In the genomic region with DNA sequence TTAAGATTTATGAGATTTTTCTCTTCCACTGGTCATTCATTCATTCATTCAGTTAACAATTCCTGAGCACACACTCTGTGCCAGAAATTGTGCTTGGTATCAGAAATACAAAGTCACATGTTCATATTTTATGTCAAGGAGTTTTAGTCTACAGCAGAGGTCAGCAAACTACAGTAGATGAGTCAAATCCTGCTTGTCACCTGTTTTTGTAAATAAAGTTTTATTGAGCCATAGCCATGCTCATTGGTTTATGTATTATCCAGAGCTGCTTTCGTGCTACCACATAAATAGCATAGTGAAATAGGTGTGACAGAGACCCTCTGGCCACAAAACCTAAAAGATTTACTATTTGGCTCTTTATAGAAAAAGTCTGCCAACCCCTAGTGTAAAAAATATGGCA, we compare ENCODE assay signal across 21 cellular contexts. TPM values are rescaled to one million over a fixed set of nuclear protein-coding genes. Genes with fewer than 3 reads are reported as not detected.
A peak's percentile ranks its signal among the peaks of the same experiment; 100 is the strongest.
DNase-seq lines count a peak whose midpoint lies in the region; ATAC-seq and TF ChIP-seq lines count a peak whose summit lies in the region.
"Had no signal": no experiment of that assay in that cellular context is flagged by ENCODE, and none has a peak within 500 bp of the region (broad histone marks: within the 10 kb centered on the region; RNA-seq: fewer than 3 reads in every experiment).

No MANE protein-coding gene starts in this region.

- H3K4me2 ChIP-seq in mammary epithelial cell (ENCODE audit: insufficient read depth, low read depth, low read length): no peak overlapping the region

- POLR2A ChIA-PET in naive thymus-derived CD8-positive, alpha-beta T cell (lab: Charles Lee): interaction anchor here (0.7 kb wide), 1 partner anchor 47 kb away, joined by 4 read pairs; no protein-coding TSS in a partner anchor

- in situ Hi-C loops in mammary epithelial cell (cut with MboI; ENCODE audit: low sequenced_read_pairs in 2 of 2): no loop called here

- H4K20me1 ChIP-seq in mammary epithelial cell (ENCODE audit: insufficient read depth, low read length): no peaks in the 10 kb centered on the region

- H3K4me1 Mint-ChIP-seq in activated T-cell treated with anti-CD3 and anti-CD28 coated beads, Interleukin-2, amount 50 U/mL, for 72 hours (ENCODE audit: low read depth): peaks cover 82% of the 10 kb centered on the region
- peaks cover 43 to 87% (median 85%) of the 10 kb centered on the region in 4 donors for H3K4me1 Mint-ChIP-seq in naive thymus-derived CD8-positive, alpha-beta T cell

- H3K36me3 Mint-ChIP-seq in activated T-cell treated with anti-CD3 and anti-CD28 coated beads, Interleukin-2, amount 50 U/mL, for 72 hours (ENCODE audit: insufficient read depth in 2 of 2): peaks cover 8 to 24% of the 10 kb centered on the region in 2 donors
- H3K36me3 Mint-ChIP-seq in naive thymus-derived CD8-positive, alpha-beta T cell: peaks cover 22 to 66% (median 30%) of the 10 kb centered on the region in 3 donors
- H3K36me3 Mint-ChIP-seq: natural killer cell treated with Interleukin-12 subunit alpha and Interleukin-12 subunit beta and Interleukin-15 and Interleukin-18, amount 100 ng/mL, for 72 hours; WTC11 had no signal

- CTCF ChIA-PET in mammary epithelial cell (lab: Charles Lee; ENCODE audit: low non-redundant PET): no interaction called here

- H3K9me3 Mint-ChIP-seq in activated T-cell treated with anti-CD3 and anti-CD28 coated beads, Interleukin-2, amount 50 U/mL, for 72 hours: peaks cover 2 to 3% of the 10 kb centered on the region in 2 donors
- peaks cover 0 to 2% (median 0%) of the 10 kb centered on the region in 9 donors for H3K9me3 Mint-ChIP-seq in naive thymus-derived CD8-positive, alpha-beta T cell
- H3K9me3 Mint-ChIP-seq: natural killer cell treated with Interleukin-12 subunit alpha and Interleukin-12 subunit beta and Interleukin-15 and Interleukin-18, amount 100 ng/mL, for 72 hours; WTC11 had no signal

- dilution Hi-C loops in mammary epithelial cell (cut with HindIII; ENCODE audit: low sequenced_read_pairs): no loop called here

- H3K4me3 Mint-ChIP-seq in activated T-cell treated with anti-CD3 and anti-CD28 coated beads, Interleukin-2, amount 50 U/mL, for 72 hours: no peak overlapping the region
- H3K4me3 Mint-ChIP-seq in naive thymus-derived CD8-positive, alpha-beta T cell: peak overlapping the region in 4 of 10 donors; percentile 7 to 31 (median 14)
- H3K4me3 Mint-ChIP-seq: natural killer cell treated with Interleukin-12 subunit alpha and Interleukin-12 subunit beta and Interleukin-15 and Interleukin-18, amount 100 ng/mL, for 72 hours; WTC11 had no signal

- H3K4me3 ChIP-seq in mammary epithelial cell (replicated peaks in 1 of 3; ENCODE audit: insufficient read depth in 1 of 3, low read depth in 2 of 3, low read length in 3 of 3): no peak overlapping the region
- H3K4me3 ChIP-seq: cardiac muscle cell, gastroesophageal sphincter, lower lobe of right lung, prostate gland, uterus had no signal

- H3K9ac ChIP-seq in mammary epithelial cell (ENCODE audit: insufficient read depth, low read length): no peak overlapping the region

- intact Hi-C loops in mammary epithelial cell (cut with micrococcal nuclease): loop anchor here (1.0 to 5.0 kb wide), 2 partner anchors 877 to 1513 kb away; no protein-coding TSS in a partner anchor

- no peak for DNase-seq in activated T-cell treated with anti-CD3 and anti-CD28 coated beads, Interleukin-2, amount 50 U/mL, for 72 hours
- no peak for DNase-seq in activated T-cell treated with anti-CD3 and anti-CD28 coated beads for 4 hours
- DNase-seq in NCI-H69 (lab: John Stamatoyannopoulos, UW): peak; percentile 37
- DNase-seq in mammary epithelial cell: no peak
- no peak for DNase-seq in naive thymus-derived CD8-positive, alpha-beta T cell
- DNase-seq in NCI-H2171 (lab: John Stamatoyannopoulos, UW): no peak
- DNase-seq in NOMO-1 treated with DMSO at 0.1 percent for 48 hours (lab: John Stamatoyannopoulos, UW; ENCODE audit: unreplicated experiment): no peak
- DNase-seq: ACHN; activated naive CD4-positive, alpha-beta T cell treated with anti-CD3 and anti-CD28 coated beads, Interleukin-2, amount 50 U/mL, for 16 hours; lower lobe of right lung; NCI-H2029; NCI-H526; stimulated activated CD4-positive, alpha-beta T cell treated with anti-CD3 and anti-CD28 coated beads, Interleukin-15, amount 100 ng/mL, for 24 hours; uterus had no signal

- H3K79me2 ChIP-seq in mammary epithelial cell (ENCODE audit: insufficient read depth, low read length): no peaks in the 10 kb centered on the region

- H3K27me3 Mint-ChIP-seq in activated T-cell treated with anti-CD3 and anti-CD28 coated beads, Interleukin-2, amount 50 U/mL, for 72 hours (ENCODE audit: low read depth): no peaks in the 10 kb centered on the region
- H3K27me3 Mint-ChIP-seq in naive thymus-derived CD8-positive, alpha-beta T cell: no peaks in the 10 kb centered on the region

- no TSS peak for BruUV-seq in mammary epithelial cell (replicated peaks; lab: Mats Ljungman, UMichigan)

- H2AFZ ChIP-seq in mammary epithelial cell (ENCODE audit: low read depth, low read length): no peak overlapping the region

- peak overlapping the region; percentile 20 for H3K27ac Mint-ChIP-seq in activated T-cell treated with anti-CD3 and anti-CD28 coated beads, Interleukin-2, amount 50 U/mL, for 72 hours
- peak overlapping the region in 8 of 10 donors; percentile 11 to 77 (median 66) for H3K27ac Mint-ChIP-seq in naive thymus-derived CD8-positive, alpha-beta T cell
- H3K27ac Mint-ChIP-seq: natural killer cell treated with Interleukin-12 subunit alpha and Interleukin-12 subunit beta and Interleukin-15 and Interleukin-18, amount 100 ng/mL, for 72 hours; WTC11 had no signal

- H3K27ac ChIP-seq in mammary epithelial cell (ENCODE audit: insufficient read depth, low read depth, low read length): no peak overlapping the region
- H3K27ac ChIP-seq: cardiac muscle cell, gastroesophageal sphincter, lower lobe of right lung, prostate gland, uterus had no signal

- TF ChIP-seq CTCF in mammary epithelial cell (conservative IDR thresholded peaks at IDR 0.05 in 1 of 2, IDR thresholded peaks at IDR 0.05 in 1 of 2; ENCODE audit: extremely low read depth in 1 of 2, insufficient read depth in 1 of 2, low read depth in 1 of 2, low read length in 2 of 2): peak; percentile 13 to 21

- H3K36me3 ChIP-seq in mammary epithelial cell (ENCODE audit: insufficient read depth, low read length): no peaks in the 10 kb centered on the region
- H3K36me3 ChIP-seq: cardiac muscle cell, gastroesophageal sphincter, lower lobe of right lung, prostate gland, uterus had no signal

- H3K4me1 ChIP-seq in mammary epithelial cell (ENCODE audit: insufficient read depth, low read length): no peaks in the 10 kb centered on the region
- H3K4me1 ChIP-seq: gastroesophageal sphincter, lower lobe of right lung, prostate gland, uterus had no signal

- 55% methylated on average over 1 of the region's 1 CpG for WGBS in mammary epithelial cell (ENCODE audit: low coverage, missing lambda C conversion rate)

- no peaks in the 10 kb centered on the region for H3K9me3 ChIP-seq in mammary epithelial cell (replicated peaks; ENCODE audit: insufficient read depth, low read length)
- H3K9me3 ChIP-seq: gastroesophageal sphincter, lower lobe of right lung, prostate gland, uterus had no signal

- H3K27me3 ChIP-seq in mammary epithelial cell (ENCODE audit: insufficient read depth, low read length): no peaks in the 10 kb centered on the region
- H3K27me3 ChIP-seq: cardiac muscle cell, gastroesophageal sphincter, uterus had no signal

- no peak for ATAC-seq in activated T-cell treated with anti-CD3 and anti-CD28 coated beads, Interleukin-2, amount 50 U/mL, for 72 hours (replicated peaks in 1 of 2)
- no peak for ATAC-seq in naive thymus-derived CD8-positive, alpha-beta T cell
- no peak for ATAC-seq in GM21786 (IDR thresholded peaks at IDR 0.05; ENCODE audit: unreplicated experiment)
- ATAC-seq: gastroesophageal sphincter; lower lobe of right lung; natural killer cell treated with Interleukin-12 subunit alpha and Interleukin-12 subunit beta and Interleukin-15 and Interleukin-18, amount 100 ng/mL, for 72 hours; WTC11 had no signal

RNA-seq across cellular contexts. Expression of a gene that starts 46.8 kb away (rescaled TPM):
- 10 to 100 TPM; 13.4 to 14.0 TPM for total RNA-seq in activated T-cell treated with anti-CD3 and anti-CD28 coated beads, Interleukin-2, amount 50 U/mL, for 72 hours
- total RNA-seq in mammary epithelial cell: not detected
- not detected for polyA plus RNA-seq in mammary epithelial cell
- not detected for polyA minus RNA-seq in mammary epithelial cell
- 100 to 1,000 TPM; 128 TPM for total RNA-seq in naive thymus-derived CD8-positive, alpha-beta T cell
- 100 to 1,000 TPM; 168 to 212 (median 183) TPM for polyA plus RNA-seq in naive thymus-derived CD8-positive, alpha-beta T cell
- total RNA-seq: cardiac muscle cell, G401, WTC11 had no signal

Comparison
In these comparisons a context has a peak if more than half of its experiments do, and no peak if none do; other contexts are left out.
1. RNA of a gene that starts 46.8 kb away (total RNA-seq): 128 TPM in naive thymus-derived CD8-positive, alpha-beta T cell and 13.4 to 14.0 TPM in activated T-cell treated with anti-CD3 and anti-CD28 coated beads, Interleukin-2, amount 50 U/mL, for 72 hours; not detected in mammary epithelial cell; every median in the first group is over 10 times any median in the second.